Comparison of ENCODE assay signal across 12 cellular contexts in genomic region chr17:44608732-44609435, GRCh38. TPM values are rescaled to one million over a fixed set of nuclear protein-coding genes. Genes with fewer than 3 reads are reported as not detected.
A peak's percentile ranks its signal among the peaks of the same experiment; 100 is the strongest.
DNase-seq lines count a peak whose midpoint lies in the region; ATAC-seq and TF ChIP-seq lines count a peak whose summit lies in the region.
"Had no signal": no experiment of that assay in that cellular context is flagged by ENCODE, and none has a peak within 500 bp of the region (broad histone marks: within the 10 kb centered on the region; RNA-seq: fewer than 3 reads in every experiment).

No MANE protein-coding gene starts in this region.

- CTCF ChIA-PET in CD8-positive, alpha-beta memory T cell (lab: Charles Lee), result no interaction called here

- ATAC-seq in HG02840 (IDR thresholded peaks at IDR 0.05; ENCODE audit: low FRiP score, unreplicated experiment) (no peak), GM19463 (IDR thresholded peaks at IDR 0.05; ENCODE audit: unreplicated experiment) (no peak)
- ATAC-seq: GM12878 had no signal

- H3K4me2 ChIP-seq in neuronal stem cell (ENCODE audit: insufficient read depth, low read length, poor library complexity, severe bottlenecking), result no peak overlapping the region

- H3K4ac ChIP-seq in neuronal stem cell (ENCODE audit: low read length), result no peak overlapping the region

- H3K4me3 Mint-ChIP-seq in CD8-positive, alpha-beta memory T cell, result no peak overlapping the region
- H3K4me3 Mint-ChIP-seq: naive B cell had no signal

- no peaks in the 10 kb centered on the region for H3K4me1 Mint-ChIP-seq in CD8-positive, alpha-beta memory T cell

- peak overlapping the region; percentile 5 for H4K91ac ChIP-seq in neuronal stem cell (ENCODE audit: low read depth, low read length, poor library complexity)

- H3K23ac ChIP-seq in neuronal stem cell (ENCODE audit: low read depth, low read length, poor library complexity), result no peak overlapping the region

- H2BK12ac ChIP-seq in neuronal stem cell (ENCODE audit: low read length), result peak overlapping the region; percentile 84

- peaks cover 1 to 4% of the 10 kb centered on the region in 2 donors for H3K9me3 ChIP-seq in neuronal stem cell (replicated peaks in 1 of 2; ENCODE audit: control insufficient read depth in 2 of 2, insufficient read depth in 1 of 2, low read depth in 1 of 2, low read length in 2 of 2)
- no peaks in the 10 kb centered on the region for H3K9me3 ChIP-seq in CD8-positive, alpha-beta memory T cell (ENCODE audit: low read length)

- H3K14ac ChIP-seq in neuronal stem cell (ENCODE audit: low read length), result no peak overlapping the region

- H3K27ac ChIP-seq in VCaP (peak overlapping the region; percentile 76), neuronal stem cell (replicated peaks; ENCODE audit: low read length) (no peak overlapping the region)
- H3K27ac ChIP-seq in CD8-positive, alpha-beta memory T cell (ENCODE audit: low read depth, low read length), result no peak overlapping the region

- H3K4me1 ChIP-seq in neuronal stem cell (ENCODE audit: control insufficient read depth in 2 of 2, insufficient read depth in 1 of 2, low read depth in 1 of 2, low read length in 2 of 2), result peaks cover 7 to 19% of the 10 kb centered on the region in 2 donors
- H3K4me1 ChIP-seq in CD8-positive, alpha-beta memory T cell (ENCODE audit: insufficient read depth, low read length), result no peaks in the 10 kb centered on the region

- no peak overlapping the region for H3K4me3 ChIP-seq in neuronal stem cell (ENCODE audit: low read length in 2 of 2)
- H3K4me3 ChIP-seq in CD8-positive, alpha-beta memory T cell (ENCODE audit: low read length), result no peak overlapping the region
- H3K4me3 ChIP-seq: GM12878 had no signal

- peak overlapping the region; percentile 8 for H2BK5ac ChIP-seq in neuronal stem cell (ENCODE audit: low read length)

- peaks cover 2 to 27% of the 10 kb centered on the region in 2 donors for H3K27me3 Mint-ChIP-seq in CD8-positive, alpha-beta memory T cell

- H3K18ac ChIP-seq in neuronal stem cell (ENCODE audit: low read length), result peak overlapping the region; percentile 97

- no peak overlapping the region for H2BK120ac ChIP-seq in neuronal stem cell (ENCODE audit: low read depth, low read length)

- H2AFZ ChIP-seq in neuronal stem cell (ENCODE audit: low read length), result peak overlapping the region; percentile 87

- H3K9ac ChIP-seq in neuronal stem cell (ENCODE audit: low read depth, low read length, poor library complexity), result peak overlapping the region; percentile 27

- H3K36me3 ChIP-seq in neuronal stem cell (replicated peaks in 1 of 2; ENCODE audit: control insufficient read depth in 2 of 2, insufficient read depth in 2 of 2, low read length in 2 of 2), result no peaks in the 10 kb centered on the region
- H3K36me3 ChIP-seq in CD8-positive, alpha-beta memory T cell (ENCODE audit: insufficient read depth, low read length), result no peaks in the 10 kb centered on the region

- POLR2A ChIA-PET in CD8-positive, alpha-beta memory T cell (lab: Charles Lee), result no interaction called here

- H3K36me3 Mint-ChIP-seq in CD8-positive, alpha-beta memory T cell, result no peaks in the 10 kb centered on the region
- H3K36me3 Mint-ChIP-seq: naive B cell had no signal

- peaks cover 0 to 10% (median 0%) of the 10 kb centered on the region in 3 experiments for H3K27me3 ChIP-seq in neuronal stem cell (ENCODE audit: control insufficient read depth in 3 of 3, insufficient read depth in 3 of 3, low read depth in 1 of 3, low read length in 3 of 3)
- no peaks in the 10 kb centered on the region for H3K27me3 ChIP-seq in CD8-positive, alpha-beta memory T cell (ENCODE audit: insufficient read depth, low read length, poor library complexity, severe bottlenecking)

- peak overlapping the region; percentile 42 for H2BK15ac ChIP-seq in neuronal stem cell (ENCODE audit: low read length)

- WGBS in neuronal stem cell (ENCODE audit: extremely low coverage in 2 of 2, insufficient read length in 2 of 2, insufficient replicate concordance in 1 of 2), 2 donors, result no CpG with 5 or more reads among the region's 6 CpGs

- H4K8ac ChIP-seq in neuronal stem cell (ENCODE audit: low read depth, low read length), result no peak overlapping the region

- H3K9me3 Mint-ChIP-seq in CD8-positive, alpha-beta memory T cell, result no peaks in the 10 kb centered on the region
- H3K9me3 Mint-ChIP-seq: naive B cell had no signal

- no peaks in the 10 kb centered on the region for H3K79me1 ChIP-seq in neuronal stem cell (ENCODE audit: low read depth, low read length)

- H3K27ac Mint-ChIP-seq in CD8-positive, alpha-beta memory T cell, result no peak overlapping the region
- H3K27ac Mint-ChIP-seq: naive B cell had no signal

- no peak for TF ChIP-seq CTCF in VCaP (conservative IDR thresholded peaks at IDR 0.05)

- peak overlapping the region; percentile 30 for H2AK5ac ChIP-seq in neuronal stem cell (ENCODE audit: low read depth, low read length)

- DNase-seq in DMS53 (lab: John Stamatoyannopoulos, UW) (peak; percentile 92), NCI-H1417 treated with DMSO at 0.1 percent for 48 hours (lab: John Stamatoyannopoulos, UW) (peak; percentile 29), neuronal stem cell (ENCODE audit: low spot score) (no peak)
- no peak for DNase-seq in stimulated activated CD4-positive, alpha-beta T cell treated with anti-CD3 and anti-CD28 coated beads, Interleukin-4, amount 100 ng/mL, for 24 hours
- no peak for DNase-seq in CD8-positive, alpha-beta memory T cell
- DNase-seq: activated naive CD4-positive, alpha-beta T cell; naive B cell; T-helper 1 cell had no signal

RNA-seq across cellular contexts. Expression of gene MEIOC, which starts 47.4 kb away (rescaled TPM):
- 2.5 TPM for polyA plus RNA-seq in neuronal stem cell (2013, experiment 1 of 2)
- 2.9 TPM for polyA plus RNA-seq in neuronal stem cell (2013, experiment 2 of 2)
- under 1 TPM; 0.16 to 0.31 TPM for total RNA-seq in CD8-positive, alpha-beta memory T cell
- 0.09 TPM for polyA plus RNA-seq in CD8-positive, alpha-beta memory T cell

RNA-seq across cellular contexts. Expression of gene FZD2, which starts 51.6 kb away (rescaled TPM):
- polyA plus RNA-seq in neuronal stem cell (2013, experiment 1 of 2), result 181 TPM
- polyA plus RNA-seq in neuronal stem cell (2013, experiment 2 of 2), result 177 TPM
- under 1 TPM in 1 of 2 experiments, not detected in 1; 0.11 TPM for total RNA-seq in CD8-positive, alpha-beta memory T cell
- polyA plus RNA-seq in CD8-positive, alpha-beta memory T cell, result not detected

Comparison
In these comparisons a context has a peak if more than half of its experiments do, and no peak if none do; other contexts are left out.
1. DNase-seq: peak in DMS53 (single experiment) and NCI-H1417 treated with DMSO at 0.1 percent for 48 hours (single experiment); none in neuronal stem cell (single experiment), stimulated activated CD4-positive, alpha-beta T cell treated with anti-CD3 and anti-CD28 coated beads, Interleukin-4, amount 100 ng/mL, for 24 hours (single experiment) and CD8-positive, alpha-beta memory T cell (0 of 5).